ENCODE assay signal across 32 cellular contexts in the genomic region with DNA sequence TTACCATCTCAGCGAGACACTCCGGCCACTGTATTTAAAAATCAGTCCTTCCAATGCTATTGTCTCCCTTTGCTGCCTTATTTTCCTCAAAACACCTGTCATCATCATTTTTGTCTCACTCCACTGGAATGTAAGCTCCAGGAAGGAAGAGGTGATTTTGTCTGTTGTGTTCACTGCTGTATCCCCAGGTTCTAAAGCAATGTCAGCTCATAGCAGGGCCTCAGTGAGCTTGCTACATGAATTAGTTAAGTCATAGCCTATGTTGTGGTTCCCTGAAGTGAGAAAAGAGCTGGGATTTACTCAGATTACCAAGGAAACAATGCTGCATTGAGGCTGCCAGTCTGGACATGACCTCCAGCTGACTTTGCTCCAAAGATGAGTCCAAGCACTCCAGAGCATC.
"Had no signal": no experiment of that assay in that cellular context is flagged by ENCODE, and none has a peak within 500 bp of the region (broad histone marks: within the 10 kb centered on the region; RNA-seq: fewer than 3 reads in every experiment).

No MANE protein-coding gene starts in this region.

- FAIRE-seq: TTC549 had no signal

- H3K27me3 Mint-ChIP-seq: activated B cell treated with CpG ODN at 0.5 μM for 24 hours; activated CD4-positive, alpha-beta memory T cell treated with anti-CD3 and anti-CD28 coated beads, Interleukin-2, amount 10 ng/mL, durations not matched to agents 7 days and 5 days; activated CD8-positive, alpha-beta memory T cell treated with anti-CD3 and anti-CD28 coated beads, Interleukin-2, amount 10 ng/mL, durations not matched to agents 7 days and 5 days; activated naive CD4-positive, alpha-beta T cell treated with anti-CD3 and anti-CD28 coated beads, Interleukin-2, amount 10 ng/mL, durations not matched to agents 7 days and 5 days; activated naive CD8-positive, alpha-beta T cell treated with anti-CD3 and anti-CD28 coated beads, Interleukin-2, amount 50 U/mL, for 24 hours; activated T-cell treated with anti-CD3 and anti-CD28 coated beads, Interleukin-2, amount 50 U/mL, for 24 hours had no signal

- H3K4me1 Mint-ChIP-seq: activated B cell treated with CpG ODN at 0.5 μM for 24 hours; activated CD4-positive, alpha-beta memory T cell treated with anti-CD3 and anti-CD28 coated beads, Interleukin-2, amount 10 ng/mL, durations not matched to agents 7 days and 5 days; activated CD4-positive, alpha-beta T cell treated with anti-CD3 and anti-CD28 coated beads, Interleukin-2, amount 10 ng/mL, durations not matched to agents 7 days and 5 days; activated CD8-positive, alpha-beta memory T cell treated with anti-CD3 and anti-CD28 coated beads, Interleukin-2, amount 10 ng/mL, durations not matched to agents 7 days and 5 days; activated naive CD4-positive, alpha-beta T cell treated with anti-CD3 and anti-CD28 coated beads, Interleukin-2, amount 10 ng/mL, durations not matched to agents 7 days and 5 days; activated naive CD4-positive, alpha-beta T cell treated with anti-CD3 and anti-CD28 coated beads, Interleukin-2, amount 50 U/mL, for 24 hours; activated naive CD8-positive, alpha-beta T cell treated with anti-CD3 and anti-CD28 coated beads, Interleukin-2, amount 10 ng/mL, durations not matched to agents 7 days and 5 days; activated naive CD8-positive, alpha-beta T cell treated with anti-CD3 and anti-CD28 coated beads, Interleukin-2, amount 50 U/mL, for 24 hours had no signal

- ATAC-seq: activated CD8-positive, alpha-beta memory T cell treated with anti-CD3 and anti-CD28 coated beads, Interleukin-2, amount 10 ng/mL, durations not matched to agents 7 days and 5 days; activated CD8-positive, alpha-beta T cell treated with anti-CD3 and anti-CD28 coated beads, Interleukin-2, amount 10 ng/mL, durations not matched to agents 7 days and 5 days; activated naive CD8-positive, alpha-beta T cell treated with anti-CD3 and anti-CD28 coated beads, Interleukin-2, amount 50 U/mL, for 24 hours had no signal

- H3K9me3 Mint-ChIP-seq: activated B cell treated with CpG ODN at 0.5 μM for 24 hours; activated CD4-positive, alpha-beta memory T cell treated with anti-CD3 and anti-CD28 coated beads, Interleukin-2, amount 10 ng/mL, durations not matched to agents 7 days and 5 days; activated CD4-positive, alpha-beta T cell treated with anti-CD3 and anti-CD28 coated beads, Interleukin-2, amount 10 ng/mL, durations not matched to agents 7 days and 5 days; activated naive CD4-positive, alpha-beta T cell treated with anti-CD3 and anti-CD28 coated beads, Interleukin-2, amount 10 ng/mL, durations not matched to agents 7 days and 5 days; activated naive CD4-positive, alpha-beta T cell treated with anti-CD3 and anti-CD28 coated beads, Interleukin-2, amount 50 U/mL, for 24 hours; activated naive CD8-positive, alpha-beta T cell treated with anti-CD3 and anti-CD28 coated beads, Interleukin-2, amount 10 ng/mL, durations not matched to agents 7 days and 5 days; activated naive CD8-positive, alpha-beta T cell treated with anti-CD3 and anti-CD28 coated beads, Interleukin-2, amount 50 U/mL, for 24 hours; activated T-cell treated with anti-CD3 and anti-CD28 coated beads, Interleukin-2, amount 50 U/mL, for 24 hours; activated T-helper 2 cell treated with anti-CD3 and anti-CD28 coated beads, Interferon-gamma antibody, Interleukin-2, Interleukin-4, amounts not matched to agents 10 μg/mL and 5 μg/mL and 100 μg/mL, durations not matched to agents 14 hours and 24 hours and 36 hours; T-helper 1 cell treated with Interleukin-12 subunit alpha and Interleukin-12 subunit beta and Interleukin-4 antibody, amounts not matched to agents 30 μg/mL and 1 μg/mL, for 36 hours; T-helper 2 cell treated with Interferon-gamma antibody and Interleukin-4, amounts not matched to agents 5 μg/mL and 100 μg/mL, for 36 hours had no signal

- H3K9me3 ChIP-seq: ascending aorta had no signal

- DNase-seq: activated B cell treated with CpG ODN at 0.5 μM for 24 hours; activated CD4-positive, alpha-beta memory T cell treated with anti-CD3 and anti-CD28 coated beads, Interleukin-2, amount 10 ng/mL, durations not matched to agents 7 days and 5 days; activated CD4-positive, alpha-beta T cell treated with anti-CD3 and anti-CD28 coated beads for 4 hours; activated CD4-positive, alpha-beta T cell treated with anti-CD3 and anti-CD28 coated beads, Interleukin-2, amount 10 ng/mL, durations not matched to agents 7 days and 5 days; activated CD4-positive, alpha-beta T cell treated with anti-CD3 and anti-CD28 coated beads, Interleukin-2, amount 50 U/mL, for 48 hours; activated CD4-positive, CD25-positive, alpha-beta regulatory T cell treated with anti-CD3 and anti-CD28 coated beads, Interleukin-2, amount 50 U/mL, for 72 hours; activated CD8-positive, alpha-beta memory T cell treated with anti-CD3 and anti-CD28 coated beads for 24 hours; activated CD8-positive, alpha-beta memory T cell treated with anti-CD3 and anti-CD28 coated beads, Interleukin-2, amount 10 ng/mL, durations not matched to agents 7 days and 5 days; activated CD8-positive, alpha-beta memory T cell treated with anti-CD3 and anti-CD28 coated beads, Interleukin-2, amount 50 U/mL, for 48 hours; activated CD8-positive, alpha-beta T cell treated with anti-CD3 and anti-CD28 coated beads, Interleukin-2, amount 10 ng/mL, durations not matched to agents 7 days and 5 days; activated effector memory CD4-positive, alpha-beta T cell treated with Interleukin-2 at 50 U/mL for 16 hours; activated gamma-delta T cell; activated naive CD4-positive, alpha-beta T cell treated with anti-CD3 and anti-CD28 coated beads, Interleukin-2, amount 10 ng/mL, durations not matched to agents 7 days and 5 days; activated naive CD4-positive, alpha-beta T cell treated with Interleukin-2 at 50 U/mL for 16 hours; activated naive CD8-positive, alpha-beta T cell treated with anti-CD3 and anti-CD28 coated beads, Interleukin-2, amount 10 ng/mL, durations not matched to agents 7 days and 5 days; activated naive CD8-positive, alpha-beta T cell treated with anti-CD3 and anti-CD28 coated beads, Interleukin-2, amount 50 U/mL, for 24 hours; activated T-cell treated with anti-CD3 and anti-CD28 coated beads, Interleukin-2, amount 50 U/mL, for 24 hours; activated T-cell treated with anti-CD3 and anti-CD28 coated beads, Interleukin-2, amount 50 U/mL, for 48 hours; amygdala; anterior cingulate cortex; central memory CD4-positive, alpha-beta T cell; T-helper 2 cell; T-helper 9 cell had no signal

- H3K36me3 ChIP-seq: ascending aorta had no signal

- H3K4me1 ChIP-seq: ascending aorta had no signal

- H3K27me3 ChIP-seq: ascending aorta had no signal

- H3K4me3 Mint-ChIP-seq: activated B cell treated with CpG ODN at 0.5 μM for 24 hours; activated CD4-positive, alpha-beta memory T cell treated with anti-CD3 and anti-CD28 coated beads, Interleukin-2, amount 10 ng/mL, durations not matched to agents 7 days and 5 days; activated CD4-positive, alpha-beta T cell treated with anti-CD3 and anti-CD28 coated beads, Interleukin-2, amount 10 ng/mL, durations not matched to agents 7 days and 5 days; activated CD8-positive, alpha-beta memory T cell treated with anti-CD3 and anti-CD28 coated beads, Interleukin-2, amount 10 ng/mL, durations not matched to agents 7 days and 5 days; activated CD8-positive, alpha-beta T cell treated with anti-CD3 and anti-CD28 coated beads, Interleukin-2, amount 10 ng/mL, durations not matched to agents 7 days and 5 days; activated naive CD4-positive, alpha-beta T cell treated with anti-CD3 and anti-CD28 coated beads, Interleukin-2, amount 10 ng/mL, durations not matched to agents 7 days and 5 days; activated naive CD4-positive, alpha-beta T cell treated with anti-CD3 and anti-CD28 coated beads, Interleukin-2, amount 50 U/mL, for 24 hours; activated naive CD8-positive, alpha-beta T cell; activated naive CD8-positive, alpha-beta T cell treated with anti-CD3 and anti-CD28 coated beads, Interleukin-2, amount 10 ng/mL, durations not matched to agents 7 days and 5 days; activated naive CD8-positive, alpha-beta T cell treated with anti-CD3 and anti-CD28 coated beads, Interleukin-2, amount 50 U/mL, for 24 hours; activated T-cell treated with anti-CD3 and anti-CD28 coated beads, Interleukin-2, amount 50 U/mL, for 24 hours; brain; T-helper 1 cell treated with Interleukin-12 subunit alpha and Interleukin-12 subunit beta and Interleukin-4 antibody, amounts not matched to agents 30 μg/mL and 1 μg/mL, for 36 hours; T-helper 2 cell treated with Interferon-gamma antibody and Interleukin-4, amounts not matched to agents 5 μg/mL and 100 μg/mL, for 36 hours had no signal

- H3K27ac ChIP-seq: ascending aorta, VCaP had no signal

- H3K4me3 ChIP-seq: ascending aorta had no signal

- H3K36me3 Mint-ChIP-seq: activated CD8-positive, alpha-beta memory T cell treated with anti-CD3 and anti-CD28 coated beads, Interleukin-2, amount 10 ng/mL, durations not matched to agents 7 days and 5 days; activated naive CD4-positive, alpha-beta T cell treated with anti-CD3 and anti-CD28 coated beads, Interleukin-2, amount 10 ng/mL, durations not matched to agents 7 days and 5 days; activated naive CD4-positive, alpha-beta T cell treated with anti-CD3 and anti-CD28 coated beads, Interleukin-2, amount 50 U/mL, for 24 hours; activated naive CD8-positive, alpha-beta T cell; activated naive CD8-positive, alpha-beta T cell treated with anti-CD3 and anti-CD28 coated beads, Interleukin-2, amount 10 ng/mL, durations not matched to agents 7 days and 5 days; brain had no signal

- H3K27ac Mint-ChIP-seq: activated B cell treated with CpG ODN at 0.5 μM for 24 hours; activated CD4-positive, alpha-beta memory T cell treated with anti-CD3 and anti-CD28 coated beads, Interleukin-2, amount 10 ng/mL, durations not matched to agents 7 days and 5 days; activated CD4-positive, alpha-beta T cell treated with anti-CD3 and anti-CD28 coated beads, Interleukin-2, amount 10 ng/mL, durations not matched to agents 7 days and 5 days; activated CD8-positive, alpha-beta memory T cell treated with anti-CD3 and anti-CD28 coated beads, Interleukin-2, amount 10 ng/mL, durations not matched to agents 7 days and 5 days; activated CD8-positive, alpha-beta T cell treated with anti-CD3 and anti-CD28 coated beads, Interleukin-2, amount 10 ng/mL, durations not matched to agents 7 days and 5 days; activated naive CD4-positive, alpha-beta T cell treated with anti-CD3 and anti-CD28 coated beads, Interleukin-2, amount 10 ng/mL, durations not matched to agents 7 days and 5 days; activated naive CD4-positive, alpha-beta T cell treated with anti-CD3 and anti-CD28 coated beads, Interleukin-2, amount 50 U/mL, for 24 hours; activated naive CD8-positive, alpha-beta T cell; activated naive CD8-positive, alpha-beta T cell treated with anti-CD3 and anti-CD28 coated beads, Interleukin-2, amount 10 ng/mL, durations not matched to agents 7 days and 5 days; activated naive CD8-positive, alpha-beta T cell treated with anti-CD3 and anti-CD28 coated beads, Interleukin-2, amount 50 U/mL, for 24 hours; activated T-cell treated with anti-CD3 and anti-CD28 coated beads, Interleukin-2, amount 50 U/mL, for 24 hours; activated T-helper 2 cell treated with anti-CD3 and anti-CD28 coated beads, Interferon-gamma antibody, Interleukin-2, Interleukin-4, amounts not matched to agents 10 μg/mL and 5 μg/mL and 100 μg/mL, durations not matched to agents 14 hours and 24 hours and 36 hours; T-helper 1 cell treated with Interleukin-12 subunit alpha and Interleukin-12 subunit beta and Interleukin-4 antibody, amounts not matched to agents 30 μg/mL and 1 μg/mL, for 36 hours; T-helper 2 cell treated with Interferon-gamma antibody and Interleukin-4, amounts not matched to agents 5 μg/mL and 100 μg/mL, for 36 hours had no signal
